In the genomic region with DNA sequence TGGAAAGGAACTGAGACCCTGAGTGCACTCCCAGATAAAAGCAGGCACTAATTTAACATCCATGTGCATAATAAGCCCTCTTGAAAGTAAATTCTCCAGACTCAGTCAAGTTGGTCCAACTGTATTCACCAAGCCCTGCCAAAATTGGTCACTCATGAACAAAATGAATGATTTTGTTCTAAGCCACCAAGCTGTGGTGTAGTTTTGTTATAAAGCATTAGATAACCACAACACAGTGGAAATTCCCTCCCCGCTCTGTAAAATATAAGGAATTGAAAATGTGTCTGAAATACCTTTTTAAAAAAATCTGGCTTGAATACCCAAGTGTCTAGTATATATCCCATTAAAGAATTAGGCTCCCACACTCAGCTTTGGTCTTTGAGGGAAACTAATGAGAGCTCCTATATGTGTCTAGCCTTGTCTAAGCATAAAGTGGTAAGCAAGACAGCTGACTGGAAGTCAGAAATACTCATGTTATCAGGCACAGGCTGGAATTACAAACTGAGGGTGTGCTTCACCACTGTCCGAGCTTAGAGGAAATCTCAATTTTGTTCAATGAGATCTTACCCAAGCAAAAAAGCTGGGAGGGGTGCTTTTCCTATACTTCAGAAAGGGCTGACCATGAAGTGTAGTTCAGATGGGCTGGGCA, we compare ENCODE assay signal across 17 cellular contexts. TPM values are rescaled to one million over a fixed set of nuclear protein-coding genes. Genes with fewer than 3 reads are reported as not detected.
DNase-seq lines count a peak whose midpoint lies in the region; ATAC-seq and TF ChIP-seq lines count a peak whose summit lies in the region.
"Had no signal": no experiment of that assay in that cellular context is flagged by ENCODE, and none has a peak within 500 bp of the region (broad histone marks: within the 10 kb centered on the region; RNA-seq: fewer than 3 reads in every experiment).

No MANE protein-coding gene starts in this region.

- no peak overlapping the region for H3K4me3 ChIP-seq in aorta (ENCODE audit: low read length in 2 of 2)
- no peak overlapping the region for H3K4me3 ChIP-seq in effector memory CD4-positive, alpha-beta T cell (ENCODE audit: insufficient read depth, low read depth, low read length, poor library complexity, severe bottlenecking)

- H3K9me3 ChIP-seq in aorta (ENCODE audit: control insufficient read depth, low read length), result no peaks in the 10 kb centered on the region
- no peaks in the 10 kb centered on the region for H3K9me3 ChIP-seq in effector memory CD4-positive, alpha-beta T cell (ENCODE audit: control insufficient read depth, low read length)

- ATAC-seq in GM18870 (IDR thresholded peaks at IDR 0.05; ENCODE audit: unreplicated experiment), result peak; percentile 59
- ATAC-seq in HG02763 (IDR thresholded peaks at IDR 0.05; ENCODE audit: unreplicated experiment), result peak; percentile 48
- ATAC-seq in HG03565 (IDR thresholded peaks at IDR 0.05; ENCODE audit: unreplicated experiment), result peak; percentile 45
- ATAC-seq in aorta (ENCODE audit: low FRiP score), result no peak
- ATAC-seq: natural killer cell had no signal

- DNase-seq in GM10266 (ENCODE audit: extremely low spot score) (peak; percentile 8), aorta (no peak), NCI-H226 (no peak)
- DNase-seq in effector memory CD4-positive, alpha-beta T cell, result no peak
- no peak for DNase-seq in stimulated activated naive CD4-positive, alpha-beta T cell treated with Interleukin-2 at 50 U/mL for 16 hours (lab: John Stamatoyannopoulos, UW)
- DNase-seq: activated CD4-positive, alpha-beta memory T cell treated with anti-CD3 and anti-CD28 coated beads, Interleukin-2, amount 10 ng/mL, durations not matched to agents 7 days and 5 days; activated gamma-delta T cell treated with Interleukin-2 at 50 U/mL for 16 hours; DMS 273 treated with DMSO at 0.1 percent for 48 hours; effector CD4-positive, alpha-beta T cell; natural killer cell; NCI-H2029 treated with DMSO at 0.1 percent for 48 hours; NK-92 treated with Interleukin-12 subunit alpha and Interleukin-12 subunit beta, amount 100 ng/mL, for 24 hours; SHP77 treated with DMSO at 0.1 percent for 48 hours; T-helper 9 cell had no signal

- 94 to 95% methylated on average over 2 of the region's 2 CpGs for WGBS in aorta, 2 donors

- H3K4me1 ChIP-seq in aorta (ENCODE audit: control insufficient read depth in 1 of 2, insufficient read depth in 2 of 2, low read length in 2 of 2), result no peaks in the 10 kb centered on the region
- H3K4me1 ChIP-seq in effector memory CD4-positive, alpha-beta T cell (ENCODE audit: control insufficient read depth, insufficient read depth, low read length, poor library complexity, severe bottlenecking), result no peaks in the 10 kb centered on the region

- peaks cover 4 to 15% of the 10 kb centered on the region in 2 donors for H3K36me3 ChIP-seq in aorta (ENCODE audit: control insufficient read depth in 1 of 2, insufficient read depth in 2 of 2, low read length in 1 of 2)
- peaks cover 64% of the 10 kb centered on the region for H3K36me3 ChIP-seq in effector memory CD4-positive, alpha-beta T cell (ENCODE audit: control insufficient read depth, insufficient read depth, low read length)

- no peak overlapping the region for H3K27ac ChIP-seq in aorta (ENCODE audit: low read depth in 1 of 2, low read length in 2 of 2)
- H3K27ac ChIP-seq in effector memory CD4-positive, alpha-beta T cell (ENCODE audit: insufficient read depth, low read length, poor library complexity, severe bottlenecking), result no peak overlapping the region

- intact Hi-C loops in aorta (cut with DNase I), result no loop called here

- no peaks in the 10 kb centered on the region for H3K27me3 ChIP-seq in aorta (ENCODE audit: control insufficient read depth in 1 of 2, insufficient read depth in 2 of 2, low read length in 1 of 2)
- H3K27me3 ChIP-seq in effector memory CD4-positive, alpha-beta T cell (replicated peaks; ENCODE audit: control insufficient read depth, insufficient read depth, low read length, poor library complexity, severe bottlenecking), result no peaks in the 10 kb centered on the region

- no peak for TF ChIP-seq CTCF in GM10266 (IDR thresholded peaks at IDR 0.05; ENCODE audit: control insufficient read depth, insufficient read depth, low read depth, missing control alignments)

RNA-seq across cellular contexts. Expression of a gene that starts 33.2 kb away (rescaled TPM):
- total RNA-seq in aorta, result 1 to 10 TPM; 1.7 to 6.3 TPM
- 10 to 100 TPM in 1 of 2 donors, 1 to 10 TPM in 1; 8.3 to 21.8 TPM for polyA plus RNA-seq in aorta

RNA-seq across cellular contexts. Expression of a gene that starts 51.6 kb away (rescaled TPM):
- 10 to 100 TPM; 80.0 to 93.1 TPM for total RNA-seq in aorta
- polyA plus RNA-seq in aorta, result 10 to 100 TPM; 31.4 to 37.4 TPM
